ENCODE assay signal across 42 cellular contexts in the genomic region with DNA sequence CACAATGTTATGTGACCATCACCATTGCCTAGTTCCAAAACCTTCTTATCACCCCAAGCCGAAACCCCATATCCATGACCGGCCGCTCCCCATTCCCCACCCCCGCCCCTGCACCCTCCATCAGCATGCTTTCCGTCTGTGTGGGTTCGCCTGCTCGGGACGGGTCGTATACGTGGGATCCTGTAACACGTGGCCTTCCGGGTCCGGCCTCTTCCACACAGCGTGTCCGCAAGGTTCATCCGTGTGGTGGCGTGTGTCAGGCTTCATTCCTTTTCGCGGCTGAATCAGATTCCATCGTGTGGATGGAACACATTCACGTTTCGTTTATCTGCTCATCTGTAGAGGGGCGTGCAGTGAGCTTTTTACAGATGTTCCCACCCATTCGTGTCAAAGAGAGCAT. TPM values are rescaled to one million over a fixed set of nuclear protein-coding genes. Genes with fewer than 3 reads are reported as not detected.
"Had no signal": no experiment of that assay in that cellular context is flagged by ENCODE, and none has a peak within 500 bp of the region (broad histone marks: within the 10 kb centered on the region; RNA-seq: fewer than 3 reads in every experiment).

No MANE protein-coding gene starts in this region.

- H3K27ac ChIP-seq: adrenal gland, ascending aorta, body of pancreas, brain microvascular endothelial cell, breast epithelium, cardiac muscle cell had no signal

- DNase-seq: activated effector memory CD4-positive, alpha-beta T cell treated with anti-CD3 and anti-CD28 coated beads, Interleukin-2, amount 50 U/mL, for 16 hours; activated effector memory CD4-positive, alpha-beta T cell treated with Interleukin-2 at 50 U/mL for 16 hours; activated gamma-delta T cell; activated gamma-delta T cell treated with Interleukin-2 at 50 U/mL for 16 hours; activated naive CD4-positive, alpha-beta T cell; activated naive CD4-positive, alpha-beta T cell treated with anti-CD3 and anti-CD28 coated beads for 36 hours; activated naive CD4-positive, alpha-beta T cell treated with anti-CD3 and anti-CD28 coated beads, Interleukin-2, amount 10 ng/mL, durations not matched to agents 7 days and 5 days; activated naive CD4-positive, alpha-beta T cell treated with anti-CD3 and anti-CD28 coated beads, Interleukin-2, amount 50 U/mL, for 16 hours; activated naive CD4-positive, alpha-beta T cell treated with Interleukin-2 at 50 U/mL for 16 hours; activated naive CD8-positive, alpha-beta T cell treated with anti-CD3 and anti-CD28 coated beads for 36 hours; activated naive CD8-positive, alpha-beta T cell treated with anti-CD3 and anti-CD28 coated beads, Interleukin-2, amount 10 ng/mL, durations not matched to agents 7 days and 5 days; activated naive CD8-positive, alpha-beta T cell treated with anti-CD3 and anti-CD28 coated beads, Interleukin-2, amount 50 U/mL, for 24 hours; activated T-cell treated with anti-CD3 and anti-CD28 coated beads for 4 hours; activated T-cell treated with anti-CD3 and anti-CD28 coated beads, Interleukin-2, amount 50 U/mL, for 1 hour; activated T-cell treated with anti-CD3 and anti-CD28 coated beads, Interleukin-2, amount 50 U/mL, for 24 hours; activated T-cell treated with anti-CD3 and anti-CD28 coated beads, Interleukin-2, amount 50 U/mL, for 4 hours; activated T-cell treated with anti-CD3 and anti-CD28 coated beads, Interleukin-2, amount 50 U/mL, for 48 hours; activated T-cell treated with anti-CD3 and anti-CD28 coated beads, Interleukin-2, amount 50 U/mL, for 72 hours; adrenal gland; amniotic stem cell; amygdala; anterior cingulate cortex; aorta; body of pancreas; brain microvascular endothelial cell; caudate nucleus; central memory CD4-positive, alpha-beta T cell; cerebellar nuclear complex had no signal

- H3K27me3 ChIP-seq: adrenal gland, ascending aorta, body of pancreas, brain microvascular endothelial cell, breast epithelium, cardiac muscle cell had no signal

- H3K4me3 ChIP-seq: adrenal gland, ascending aorta, body of pancreas, breast epithelium, cardiac muscle cell had no signal

- H3K9me3 Mint-ChIP-seq: activated naive CD8-positive, alpha-beta T cell treated with anti-CD3 and anti-CD28 coated beads for 36 hours; activated naive CD8-positive, alpha-beta T cell treated with anti-CD3 and anti-CD28 coated beads, Interleukin-2, amount 10 ng/mL, durations not matched to agents 7 days and 5 days; activated T-cell treated with anti-CD3 and anti-CD28 coated beads, Interleukin-2, amount 50 U/mL, for 24 hours; activated T-cell treated with anti-CD3 and anti-CD28 coated beads, Interleukin-2, amount 50 U/mL, for 4 hours; activated T-helper 1 cell treated with anti-CD3 and anti-CD28 coated beads, Interleukin-12 subunit alpha, Interleukin-12 subunit beta, Interleukin-2, Interleukin-4 antibody, amounts not matched to agents 30 ng/mL and 10 ng/mL and 1 ng/mL, durations not matched to agents 14 hours and 24 hours and 36 hours; activated T-helper 17 cell treated with anti-CD3 and anti-CD28 coated beads, Interleukin-2, amount 50 U/mL, for 72 hours had no signal

- H3K4me3 Mint-ChIP-seq: activated naive CD4-positive, alpha-beta T cell treated with anti-CD3 and anti-CD28 coated beads for 36 hours; activated naive CD4-positive, alpha-beta T cell treated with anti-CD3 and anti-CD28 coated beads, Interleukin-2, amount 10 ng/mL, durations not matched to agents 7 days and 5 days; activated naive CD4-positive, alpha-beta T cell treated with anti-CD3 and anti-CD28 coated beads, Interleukin-2, amount 50 U/mL, for 24 hours; activated naive CD8-positive, alpha-beta T cell; activated naive CD8-positive, alpha-beta T cell treated with anti-CD3 and anti-CD28 coated beads for 36 hours; activated naive CD8-positive, alpha-beta T cell treated with anti-CD3 and anti-CD28 coated beads, Interleukin-2, amount 10 ng/mL, durations not matched to agents 7 days and 5 days; activated naive CD8-positive, alpha-beta T cell treated with anti-CD3 and anti-CD28 coated beads, Interleukin-2, amount 50 U/mL, for 24 hours; activated T-cell treated with anti-CD3 and anti-CD28 coated beads, Interleukin-2, amount 50 U/mL, for 24 hours; activated T-cell treated with anti-CD3 and anti-CD28 coated beads, Interleukin-2, amount 50 U/mL, for 4 hours; activated T-cell treated with anti-CD3 and anti-CD28 coated beads, Interleukin-2, amount 50 U/mL, for 72 hours; activated T-helper 1 cell treated with anti-CD3 and anti-CD28 coated beads, Interleukin-12 subunit alpha, Interleukin-12 subunit beta, Interleukin-2, Interleukin-4 antibody, amounts not matched to agents 30 ng/mL and 10 ng/mL and 1 ng/mL, durations not matched to agents 14 hours and 24 hours and 36 hours; activated T-helper 17 cell treated with anti-CD3 and anti-CD28 coated beads, Interleukin-2, amount 50 U/mL, for 72 hours; brain; central memory CD8-positive, alpha-beta T cell had no signal

- H3K27ac Mint-ChIP-seq: activated naive CD4-positive, alpha-beta T cell treated with anti-CD3 and anti-CD28 coated beads for 36 hours; activated naive CD4-positive, alpha-beta T cell treated with anti-CD3 and anti-CD28 coated beads, Interleukin-2, amount 10 ng/mL, durations not matched to agents 7 days and 5 days; activated naive CD4-positive, alpha-beta T cell treated with anti-CD3 and anti-CD28 coated beads, Interleukin-2, amount 50 U/mL, for 24 hours; activated naive CD4-positive, alpha-beta T cell treated with anti-CD3 and anti-CD28 coated beads, Interleukin-2, amount 50 U/mL, for 72 hours; activated naive CD8-positive, alpha-beta T cell; activated naive CD8-positive, alpha-beta T cell treated with anti-CD3 and anti-CD28 coated beads for 36 hours; activated naive CD8-positive, alpha-beta T cell treated with anti-CD3 and anti-CD28 coated beads, Interleukin-2, amount 10 ng/mL, durations not matched to agents 7 days and 5 days; activated naive CD8-positive, alpha-beta T cell treated with anti-CD3 and anti-CD28 coated beads, Interleukin-2, amount 50 U/mL, for 24 hours; activated T-cell treated with anti-CD3 and anti-CD28 coated beads, Interleukin-2, amount 50 U/mL, for 24 hours; activated T-cell treated with anti-CD3 and anti-CD28 coated beads, Interleukin-2, amount 50 U/mL, for 72 hours; activated T-helper 1 cell treated with anti-CD3 and anti-CD28 coated beads, Interleukin-12 subunit alpha, Interleukin-12 subunit beta, Interleukin-2, Interleukin-4 antibody, amounts not matched to agents 30 ng/mL and 10 ng/mL and 1 ng/mL, durations not matched to agents 14 hours and 24 hours and 36 hours; activated T-helper 17 cell treated with anti-CD3 and anti-CD28 coated beads, Interleukin-2, amount 50 U/mL, for 72 hours; activated T-helper 2 cell treated with anti-CD3 and anti-CD28 coated beads, Interferon-gamma antibody, Interleukin-2, Interleukin-4, amounts not matched to agents 10 μg/mL and 5 μg/mL and 100 μg/mL, durations not matched to agents 14 hours and 24 hours and 36 hours; brain had no signal

- H3K36me3 Mint-ChIP-seq: activated naive CD4-positive, alpha-beta T cell treated with anti-CD3 and anti-CD28 coated beads, Interleukin-2, amount 10 ng/mL, durations not matched to agents 7 days and 5 days; activated naive CD4-positive, alpha-beta T cell treated with anti-CD3 and anti-CD28 coated beads, Interleukin-2, amount 50 U/mL, for 24 hours; activated naive CD8-positive, alpha-beta T cell; activated naive CD8-positive, alpha-beta T cell treated with anti-CD3 and anti-CD28 coated beads for 36 hours; activated naive CD8-positive, alpha-beta T cell treated with anti-CD3 and anti-CD28 coated beads, Interleukin-2, amount 10 ng/mL, durations not matched to agents 7 days and 5 days had no signal

- FAIRE-seq: astrocyte, bronchial epithelial cell had no signal

- H3K4me1 Mint-ChIP-seq: activated naive CD4-positive, alpha-beta T cell treated with anti-CD3 and anti-CD28 coated beads, Interleukin-2, amount 10 ng/mL, durations not matched to agents 7 days and 5 days; activated naive CD4-positive, alpha-beta T cell treated with anti-CD3 and anti-CD28 coated beads, Interleukin-2, amount 50 U/mL, for 24 hours; activated naive CD8-positive, alpha-beta T cell treated with anti-CD3 and anti-CD28 coated beads for 36 hours; activated naive CD8-positive, alpha-beta T cell treated with anti-CD3 and anti-CD28 coated beads, Interleukin-2, amount 10 ng/mL, durations not matched to agents 7 days and 5 days; activated naive CD8-positive, alpha-beta T cell treated with anti-CD3 and anti-CD28 coated beads, Interleukin-2, amount 50 U/mL, for 24 hours; activated T-helper 17 cell treated with anti-CD3 and anti-CD28 coated beads, Interleukin-2, amount 50 U/mL, for 72 hours; central memory CD8-positive, alpha-beta T cell had no signal

- H3K27me3 Mint-ChIP-seq: activated naive CD4-positive, alpha-beta T cell treated with anti-CD3 and anti-CD28 coated beads, Interleukin-2, amount 10 ng/mL, durations not matched to agents 7 days and 5 days; activated naive CD4-positive, alpha-beta T cell treated with anti-CD3 and anti-CD28 coated beads, Interleukin-2, amount 50 U/mL, for 24 hours; activated naive CD8-positive, alpha-beta T cell treated with anti-CD3 and anti-CD28 coated beads for 36 hours; activated naive CD8-positive, alpha-beta T cell treated with anti-CD3 and anti-CD28 coated beads, Interleukin-2, amount 10 ng/mL, durations not matched to agents 7 days and 5 days; central memory CD8-positive, alpha-beta T cell had no signal

- H3K36me3 ChIP-seq: adrenal gland, ascending aorta, brain microvascular endothelial cell, breast epithelium, cardiac muscle cell had no signal

- H3K9me3 ChIP-seq: adrenal gland, ascending aorta, body of pancreas had no signal

- H3K4me1 ChIP-seq: adrenal gland, ascending aorta, body of pancreas, breast epithelium had no signal

RNA-seq across cellular contexts. Expression of a gene that starts 41.4 kb away (rescaled TPM):
- total RNA-seq: activated naive CD4-positive, alpha-beta T cell treated with anti-CD3 and anti-CD28 coated beads for 36 hours; activated naive CD4-positive, alpha-beta T cell treated with anti-CD3 and anti-CD28 coated beads, Interleukin-2, amount 50 U/mL, for 72 hours; activated naive CD8-positive, alpha-beta T cell treated with anti-CD3 and anti-CD28 coated beads for 36 hours; activated naive CD8-positive, alpha-beta T cell treated with anti-CD3 and anti-CD28 coated beads, Interleukin-2, amount 10 ng/mL, durations not matched to agents 7 days and 5 days; activated T-cell treated with anti-CD3 and anti-CD28 coated beads, Interleukin-2, amount 50 U/mL, for 4 hours; activated T-helper 1 cell treated with anti-CD3 and anti-CD28 coated beads, Interleukin-12 subunit alpha, Interleukin-12 subunit beta, Interleukin-2, Interleukin-4 antibody, amounts not matched to agents 30 ng/mL and 10 ng/mL and 1 ng/mL, durations not matched to agents 14 hours and 24 hours and 36 hours; activated T-helper 2 cell treated with anti-CD3 and anti-CD28 coated beads, Interferon-gamma antibody, Interleukin-2, Interleukin-4, amounts not matched to agents 10 μg/mL and 5 μg/mL and 100 μg/mL, durations not matched to agents 14 hours and 24 hours and 36 hours; ascending aorta; bronchial epithelial cell; cardiac septum had no signal
- polyA plus RNA-seq: aorta had no signal
